In genomic region chr4:38663801-38664703, GRCh38 we compare ENCODE assay signal across 8 cellular contexts. TPM values are rescaled to one million over a fixed set of nuclear protein-coding genes. Genes with fewer than 3 reads are reported as not detected.
A peak's percentile ranks its signal among the peaks of the same experiment; 100 is the strongest.
DNase-seq lines count a peak whose midpoint lies in the region; TF ChIP-seq lines count a peak whose summit lies in the region.

Gene KLF3, plus strand, starts transcription at chr4:38664199. Its CDS starts 16,427 bp downstream, at chr4:38680626.

- no peaks in the 10 kb centered on the region for H3K36me3 ChIP-seq in HEK293 (ENCODE audit: control insufficient read depth in 2 of 2, insufficient read depth in 1 of 2, low read length in 2 of 2)
- H3K36me3 ChIP-seq in SU-DHL-6 (ENCODE audit: low read length) = no peaks in the 10 kb centered on the region
- no peaks in the 10 kb centered on the region for H3K36me3 ChIP-seq in osteoblast (ENCODE audit: insufficient read depth, low read length)
- H3K36me3 ChIP-seq in testis (ENCODE audit: low read depth, missing control alignments) = no peaks in the 10 kb centered on the region

- peak within 1 kb of the TSS; percentile 92 for H3K27ac Mint-ChIP-seq in activated naive CD8-positive, alpha-beta T cell treated with anti-CD3 and anti-CD28 coated beads for 36 hours
- peak within 1 kb of the TSS; percentile 99 for H3K27ac Mint-ChIP-seq in glutamatergic neuron (ENCODE audit: unreplicated experiment)

- 3% methylated on average over 83 of the region's 110 CpGs; no CpG with 5 or more reads in 1 of the 2 donors for WGBS in testis, 2 donors

- H3K9me2 ChIP-seq in SU-DHL-6 (replicated peaks; ENCODE audit: insufficient read depth, low read length) = no peaks in the 10 kb centered on the region

- no peaks in the 10 kb centered on the region for H3K27me3 ChIP-seq in SU-DHL-6 (ENCODE audit: low read length)
- H3K27me3 ChIP-seq in osteoblast (ENCODE audit: insufficient read depth, low read length) = peaks cover under 1% of the 10 kb centered on the region
- no peaks in the 10 kb centered on the region for H3K27me3 ChIP-seq in testis

- H3K4me3 ChIP-seq in HEK293 (ENCODE audit: low read depth, low read length) (peak within 1 kb of the TSS; percentile 66), SU-DHL-6 (ENCODE audit: insufficient read depth, low read length, poor library complexity, severe bottlenecking) (peak within 1 kb of the TSS; percentile 61), osteoblast (ENCODE audit: insufficient read depth, low read length) (peak within 1 kb of the TSS; percentile 82), testis (peak within 1 kb of the TSS; percentile 91)

- DNase-seq in GF-D8 (lab: John Stamatoyannopoulos, UW) = peak; percentile 69
- DNase-seq in MV-4-11 (lab: John Stamatoyannopoulos, UW) = peak; percentile 65
- peak; percentile 82 for DNase-seq in activated naive CD8-positive, alpha-beta T cell treated with anti-CD3 and anti-CD28 coated beads for 36 hours
- peak; percentile 91 for DNase-seq in glutamatergic neuron
- peak; percentile 98 for DNase-seq in osteoblast (ENCODE audit: insufficient read length, low spot score, missing footprints)
- peak; percentile 91 for DNase-seq in testis

- no peak for TF ChIP-seq POLR2A in testis (IDR thresholded peaks at IDR 0.05)

- H3K27me3 Mint-ChIP-seq in activated naive CD8-positive, alpha-beta T cell treated with anti-CD3 and anti-CD28 coated beads for 36 hours = no peaks in the 10 kb centered on the region
- peaks cover 12% of the 10 kb centered on the region for H3K27me3 Mint-ChIP-seq in glutamatergic neuron (ENCODE audit: unreplicated experiment)

- no peaks in the 10 kb centered on the region for H3K79me2 ChIP-seq in SU-DHL-6 (ENCODE audit: insufficient read depth, low read length)
- H3K79me2 ChIP-seq in osteoblast (ENCODE audit: insufficient read depth, low read length) = peaks cover 49% of the 10 kb centered on the region

- peaks cover 11% of the 10 kb centered on the region for H3K36me3 Mint-ChIP-seq in activated naive CD8-positive, alpha-beta T cell treated with anti-CD3 and anti-CD28 coated beads for 36 hours
- H3K36me3 Mint-ChIP-seq in glutamatergic neuron (ENCODE audit: unreplicated experiment) = peaks cover 4% of the 10 kb centered on the region

- H3K4me1 Mint-ChIP-seq in activated naive CD8-positive, alpha-beta T cell treated with anti-CD3 and anti-CD28 coated beads for 36 hours = peaks cover 62% of the 10 kb centered on the region
- H3K4me1 Mint-ChIP-seq in glutamatergic neuron (ENCODE audit: low read depth, unreplicated experiment) = peaks cover 19% of the 10 kb centered on the region

- H3F3A ChIP-seq in SU-DHL-6 (ENCODE audit: insufficient read depth) = peaks cover 16% of the 10 kb centered on the region

- peak within 1 kb of the TSS; percentile 94 for H3K27ac ChIP-seq in HEK293 (ENCODE audit: extremely low read depth, low read depth, low read length)
- no peak within 1 kb of the TSS for H3K27ac ChIP-seq in SU-DHL-6 (ENCODE audit: low read depth, low read length)
- peak within 1 kb of the TSS; percentile 95 for H3K27ac ChIP-seq in osteoblast (ENCODE audit: low read depth, low read length)
- peak within 1 kb of the TSS; percentile 96 to 99 for H3K27ac ChIP-seq in testis

- H3K9me3 ChIP-seq in HEK293 (ENCODE audit: control insufficient read depth, insufficient read depth, low read depth, low read length) = no peaks in the 10 kb centered on the region
- H3K9me3 ChIP-seq in SU-DHL-6 (ENCODE audit: insufficient read depth, low read length) = no peaks in the 10 kb centered on the region
- H3K9me3 ChIP-seq in osteoblast (ENCODE audit: low read depth, low read length) = no peaks in the 10 kb centered on the region
- no peaks in the 10 kb centered on the region for H3K9me3 ChIP-seq in testis

- 0 out of 2 replicates have a peak, but pooled peaks cover 5% of the 10 kb centered on the region for H3K4me1 ChIP-seq in HEK293 (ENCODE audit: control insufficient read depth, insufficient read depth, low read length)
- H3K4me1 ChIP-seq in osteoblast (ENCODE audit: insufficient read depth, low read length) = peaks cover 31% of the 10 kb centered on the region
- peaks cover 22% of the 10 kb centered on the region for H3K4me1 ChIP-seq in testis

- peak within 1 kb of the TSS; percentile 67 for H3K4me2 ChIP-seq in SU-DHL-6 (ENCODE audit: low read depth, low read length, poor library complexity, severe bottlenecking)
- H3K4me2 ChIP-seq in osteoblast (ENCODE audit: insufficient read depth, low read length) = peak within 1 kb of the TSS; percentile 90

- TF ChIP-seq CTCF in HEK293 (tag by site-specific recombination; IDR thresholded peaks at IDR 0.05) (no peak), SU-DHL-6 (IDR thresholded peaks at IDR 0.05; ENCODE audit: insufficient read depth, low read length, poor library complexity, severe bottlenecking) (no peak), glutamatergic neuron (IDR thresholded peaks at IDR 0.05; ENCODE audit: partially characterized antibody, unreplicated experiment) (no peak), osteoblast (IDR thresholded peaks at IDR 0.05; ENCODE audit: extremely low read depth, low read depth, low read length) (no peak), testis (IDR thresholded peaks at IDR 0.05) (no peak)

- peak within 1 kb of the TSS; percentile 82 for H3K4me3 Mint-ChIP-seq in activated naive CD8-positive, alpha-beta T cell treated with anti-CD3 and anti-CD28 coated beads for 36 hours
- H3K4me3 Mint-ChIP-seq in glutamatergic neuron (ENCODE audit: unreplicated experiment) = peak within 1 kb of the TSS; percentile 97

- peak within 1 kb of the TSS; percentile 57 for H3K9ac ChIP-seq in SU-DHL-6 (ENCODE audit: low read length)

- H4K20me1 ChIP-seq in SU-DHL-6 (ENCODE audit: low read depth, low read length) (no peaks in the 10 kb centered on the region), osteoblast (ENCODE audit: insufficient read depth, low read length) (peaks cover 3% of the 10 kb centered on the region)

- POLR2A ChIA-PET in HEK293 (lab: Yijun Ruan, JAX) = no interaction called here

- intact Hi-C loops in testis (cut with DNase I; ENCODE audit: low total_unique reads) = no loop called here

- CTCF ChIA-PET in HEK293 (lab: Yijun Ruan, JAX) = no interaction called here

- H2AFZ ChIP-seq in SU-DHL-6 (ENCODE audit: low read depth, low read length, severe bottlenecking) (peak within 1 kb of the TSS; percentile 81), osteoblast (ENCODE audit: low read length) (peak within 1 kb of the TSS; percentile 85)

- peaks cover 6% of the 10 kb centered on the region for H3K9me3 Mint-ChIP-seq in activated naive CD8-positive, alpha-beta T cell treated with anti-CD3 and anti-CD28 coated beads for 36 hours
- H3K9me3 Mint-ChIP-seq in glutamatergic neuron (ENCODE audit: unreplicated experiment) = peaks cover 29% of the 10 kb centered on the region

TF ChIP-seq in HEK293, 187 proteins besides CTCF, POLR2A, EP300 and RAD21 (continues in another document):
- TF ChIP-seq ZNF610 (tag by site-specific recombination; IDR thresholded peaks at IDR 0.05; ENCODE audit: borderline replicate concordance) = peak; percentile 25; the same call in 1 of the 2 replicates
- TF ChIP-seq ZNF121 (tag by site-specific recombination; IDR thresholded peaks at IDR 0.05) = no peak
- TF ChIP-seq ZBTB11 (tag by site-specific recombination; conservative IDR thresholded peaks at IDR 0.05; ENCODE audit: low read depth) = no peak
- TF ChIP-seq ZNF426 (tag by site-specific recombination; IDR thresholded peaks at IDR 0.05) = no peak
- peak; percentile 67; the same call in 1 of the 2 replicates for TF ChIP-seq KLF8 (tag by site-specific recombination; IDR thresholded peaks at IDR 0.05)
- TF ChIP-seq ZNF704 (tag by site-specific recombination; IDR thresholded peaks at IDR 0.05) = no peak
- TF ChIP-seq GLI4 (tag by site-specific recombination; IDR thresholded peaks at IDR 0.05) = no peak
- TF ChIP-seq ZFP69B (tag by site-specific recombination; IDR thresholded peaks at IDR 0.05) = no peak

RNA-seq across cellular contexts. Expression of gene KLF3, which starts in this region (rescaled TPM):
- total RNA-seq in activated naive CD8-positive, alpha-beta T cell treated with anti-CD3 and anti-CD28 coated beads for 36 hours = 10 to 100 TPM; 10.0 to 10.4 TPM
- total RNA-seq in glutamatergic neuron (ENCODE audit: unreplicated experiment) (38.4 TPM), osteoblast (25.3 and 27.7 TPM in 2 replicates), testis (10 to 100 TPM; 21.2 to 24.6 TPM)
- polyA plus RNA-seq in testis (ENCODE audit: insufficient read depth, low read depth, low replicate concordance) = 16.4 TPM
